8 cellular contexts compared by ENCODE assay signal in the genomic region with DNA sequence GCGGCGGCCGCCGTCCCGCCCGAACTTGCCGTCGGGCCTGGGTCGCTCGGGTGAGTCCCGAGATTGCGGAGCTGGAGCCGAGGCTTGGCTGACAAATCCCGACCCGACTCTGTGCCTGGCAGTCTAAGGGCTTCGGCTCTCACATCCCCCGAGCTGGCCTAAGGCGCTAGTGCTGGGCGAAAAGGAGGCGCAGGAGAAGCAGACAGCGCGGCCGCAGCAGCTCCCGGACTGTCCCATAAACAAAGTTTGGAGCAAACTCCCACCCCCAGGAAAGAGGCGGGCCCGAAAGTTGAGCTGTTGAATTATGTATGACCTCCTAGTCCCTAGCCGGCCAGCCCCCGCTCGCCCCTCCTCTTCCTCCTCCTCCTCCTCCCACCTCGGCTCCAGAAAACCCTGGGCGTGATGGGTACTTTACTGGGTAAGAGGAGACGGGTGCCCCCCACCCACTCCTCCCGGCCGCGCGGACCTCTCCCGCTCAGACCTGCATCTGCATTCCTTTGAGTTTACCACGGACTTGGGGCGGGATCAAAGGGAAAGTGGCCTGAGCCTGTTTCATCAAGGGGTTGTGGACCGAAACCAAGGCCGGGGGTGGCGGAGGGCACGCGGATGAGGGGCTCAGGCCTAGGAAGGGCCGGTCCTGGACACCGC. TPM values are rescaled to one million over a fixed set of nuclear protein-coding genes. Genes with fewer than 3 reads are reported as not detected.
DNase-seq lines count a peak whose midpoint lies in the region; ATAC-seq, FAIRE-seq and TF ChIP-seq lines count a peak whose summit lies in the region.

A gene (minus strand): TSS at position 230 of the 648 bp plus-strand sequence. CDS start 719 bp downstream, outside the sequence.

- H3K27me3 ChIP-seq in ectodermal cell (ENCODE audit: control insufficient read depth, insufficient read depth, low read length, poor library complexity, severe bottlenecking) (peaks cover 20% of the 10 kb centered on the region), HepG2 (ENCODE audit: control insufficient read depth in 1 of 2, insufficient read depth in 2 of 2, low read length in 2 of 2) (no peaks in the 10 kb centered on the region; a peak in 1 of 5 replicates)

- TF ChIP-seq CTCF in GM10266 (IDR thresholded peaks at IDR 0.05; ENCODE audit: control insufficient read depth, insufficient read depth, low read depth, missing control alignments), result no peak
- no peak for TF ChIP-seq CTCF in WI38 (IDR thresholded peaks at IDR 0.05; ENCODE audit: low read depth, low read length)
- TF ChIP-seq CTCF in HepG2 (CRISPR knock-in tag; IDR thresholded peaks at IDR 0.05), result no peak

- H4K20me1 ChIP-seq in HepG2 (ENCODE audit: insufficient read depth, low read length), result peaks cover 24% of the 10 kb centered on the region

- CTCF ChIA-PET in HepG2 (lab: Yijun Ruan, JAX; ENCODE audit: low intra/inter-chr PET ratio, low total read pairs), result interaction anchor here (1.2 kb wide), 1 partner anchor 89 kb away, joined by 4 read pairs; no protein-coding TSS in a partner anchor

- in situ Hi-C loops in HepG2 (cut with HindIII; ENCODE audit: extremely low pct_ligation_motif_present, low pct_unique_long_range_greater_than_20kb), result no loop called here

- no peaks in the 10 kb centered on the region for H3K9me3 ChIP-seq in ectodermal cell (ENCODE audit: control insufficient read depth, low read length)
- no peaks in the 10 kb centered on the region for H3K9me3 ChIP-seq in HepG2 (ENCODE audit: low read length)

- peak; percentile 81 to 89 for TF ChIP-seq POLR2A in HepG2 (IDR thresholded peaks at IDR 0.05; ENCODE audit: insufficient read depth in 1 of 2, low read depth in 2 of 2, low read length in 2 of 2)

- intact Hi-C loops in HepG2 (cut with micrococcal nuclease; ENCODE audit: unreplicated experiment), result loop anchor here (1.0 to 5.0 kb wide), 4 partner anchors 51 to 94 kb away; a partner anchor contains a TSS

- H3K27ac ChIP-seq in ectodermal cell (ENCODE audit: insufficient read depth, low read depth, low read length, poor library complexity, severe bottlenecking), result peak within 1 kb of the TSS; percentile 96
- H3K27ac ChIP-seq in HepG2 (ENCODE audit: extremely low read length, insufficient read depth, low read length), result peak within 1 kb of the TSS; percentile 79

- peak within 1 kb of the TSS; percentile 88 for H3K4me2 ChIP-seq in HepG2 (ENCODE audit: low read depth, low read length)

- ATAC-seq in GM21825 (IDR thresholded peaks at IDR 0.05; ENCODE audit: unreplicated experiment), result peak; percentile 63
- ATAC-seq in HepG2, result peak; percentile 81

- H3K36me3 ChIP-seq in ectodermal cell (ENCODE audit: control insufficient read depth, insufficient read depth, low read length), result peaks cover 4% of the 10 kb centered on the region
- H3K36me3 ChIP-seq in HepG2 (replicated peaks in 1 of 2; ENCODE audit: control insufficient read depth in 1 of 2, insufficient read depth in 2 of 2, low read length in 2 of 2), result peaks cover 0 to 10% of the 10 kb centered on the region in 2 experiments; a peak in 2 of 5 replicates

- H3K4me1 ChIP-seq in ectodermal cell (ENCODE audit: control insufficient read depth, insufficient read depth, low read length), result peaks cover 13% of the 10 kb centered on the region
- peaks cover 59% of the 10 kb centered on the region for H3K4me1 ChIP-seq in HepG2 (ENCODE audit: insufficient read depth, low read length)

- POLR2A ChIA-PET in HepG2 (lab: Yijun Ruan, JAX), result interaction anchor here (0.7 to 4.8 kb wide), 25 partner anchors 11 to 1056 kb away, joined by 3 to 59 read pairs (median 4); a partner anchor contains a TSS

- peak; percentile 66 for FAIRE-seq in HepG2 (lab: Jason Lieb, UNC)

- H3K9ac ChIP-seq in HepG2 (ENCODE audit: insufficient read depth, low read depth, low read length), result peak within 1 kb of the TSS; percentile 90

- WGBS in ectodermal cell, 2 experiments, result 0 to 1% methylated on average over 46 of the region's 46 CpGs
- WGBS in HepG2 (ENCODE audit: low lambda C conversion rate), result 0% methylated on average over 12 of the region's 46 CpGs

- DNase-seq in GM10266 (ENCODE audit: extremely low spot score), result peak; percentile 83
- peak; percentile 93 for DNase-seq in HepG2 (ENCODE audit: low spot score)
- peak; percentile 11 for DNase-seq in stimulated activated CD4-positive, alpha-beta T cell treated with anti-CD3 and anti-CD28 coated beads, Interleukin-4, amount 100 ng/mL, for 24 hours
- no peak for DNase-seq in NCI-H1417 (lab: John Stamatoyannopoulos, UW)

- no peak within 1 kb of the TSS for H2AFZ ChIP-seq in HepG2 (ENCODE audit: low read length)

- TF ChIP-seq EP300 in Ishikawa (IDR thresholded peaks at IDR 0.05; ENCODE audit: borderline replicate concordance) (no peak), HepG2 (IDR thresholded peaks at IDR 0.05; ENCODE audit: low read depth in 2 of 2, low read length in 2 of 2) (peak in 1 of 2 experiments; percentile 4; a peak in 1 of 4 replicates), HepG2 (CRISPR knock-in tag; IDR thresholded peaks at IDR 0.05; ENCODE audit: borderline replicate concordance) (no peak; the same call in 1 of the 2 replicates)

- TF ChIP-seq RAD21 in Ishikawa (IDR thresholded peaks at IDR 0.05; ENCODE audit: low read depth), result no peak
- TF ChIP-seq RAD21 in HepG2 (CRISPR knock-in tag; IDR thresholded peaks at IDR 0.05), result peak; percentile 28; the same call in 1 of the 2 replicates

- H3K4me3 ChIP-seq in WI38 (ENCODE audit: low read depth, low read length) (peak within 1 kb of the TSS; percentile 92), ectodermal cell (ENCODE audit: insufficient read depth, low read depth, low read length) (peak within 1 kb of the TSS; percentile 79), HepG2 (replicated peaks in 1 of 3; ENCODE audit: insufficient read depth in 1 of 3, low read depth in 2 of 3, low read length in 3 of 3) (peak within 1 kb of the TSS; percentile 92 to 94 (median 93))

- H3K79me2 ChIP-seq in HepG2 (ENCODE audit: insufficient read depth, low read length), result peaks cover 51% of the 10 kb centered on the region

- BruUV-seq in HepG2 (replicated peaks; lab: Mats Ljungman, UMichigan), result no TSS peak

TF ChIP-seq in Ishikawa, 13 proteins besides CTCF, POLR2A, EP300 and RAD21 (continues in another document):
- TF ChIP-seq, protein P1, sequence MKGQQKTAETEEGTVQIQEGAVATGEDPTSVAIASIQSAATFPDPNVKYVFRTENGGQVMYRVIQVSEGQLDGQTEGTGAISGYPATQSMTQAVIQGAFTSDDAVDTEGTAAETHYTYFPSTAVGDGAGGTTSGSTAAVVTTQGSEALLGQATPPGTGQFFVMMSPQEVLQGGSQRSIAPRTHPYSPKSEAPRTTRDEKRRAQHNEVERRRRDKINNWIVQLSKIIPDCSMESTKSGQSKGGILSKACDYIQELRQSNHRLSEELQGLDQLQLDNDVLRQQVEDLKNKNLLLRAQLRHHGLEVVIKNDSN (IDR thresholded peaks at IDR 0.05), result no peak
- TF ChIP-seq EGR1 (IDR thresholded peaks at IDR 0.05) (peak; percentile 66), TAF1 (IDR thresholded peaks at IDR 0.05; ENCODE audit: low read depth) (peak; percentile 76), YY1 (IDR thresholded peaks at IDR 0.05; ENCODE audit: low read depth) (no peak; the same call in 1 of the 2 replicates)

TF ChIP-seq in HepG2, 621 proteins besides CTCF, POLR2A, EP300 and RAD21 (continues in another document):
- TF ChIP-seq NR2C2 (CRISPR knock-in tag; IDR thresholded peaks at IDR 0.05; ENCODE audit: borderline replicate concordance) (0 out of 2 replicates have a peak, but pooled peaks have one; percentile 34), FIP1L1 (IDR thresholded peaks at IDR 0.05; ENCODE audit: borderline replicate concordance, insufficient read depth, low read depth, low read length) (no peak)
- TF ChIP-seq, protein P2, sequence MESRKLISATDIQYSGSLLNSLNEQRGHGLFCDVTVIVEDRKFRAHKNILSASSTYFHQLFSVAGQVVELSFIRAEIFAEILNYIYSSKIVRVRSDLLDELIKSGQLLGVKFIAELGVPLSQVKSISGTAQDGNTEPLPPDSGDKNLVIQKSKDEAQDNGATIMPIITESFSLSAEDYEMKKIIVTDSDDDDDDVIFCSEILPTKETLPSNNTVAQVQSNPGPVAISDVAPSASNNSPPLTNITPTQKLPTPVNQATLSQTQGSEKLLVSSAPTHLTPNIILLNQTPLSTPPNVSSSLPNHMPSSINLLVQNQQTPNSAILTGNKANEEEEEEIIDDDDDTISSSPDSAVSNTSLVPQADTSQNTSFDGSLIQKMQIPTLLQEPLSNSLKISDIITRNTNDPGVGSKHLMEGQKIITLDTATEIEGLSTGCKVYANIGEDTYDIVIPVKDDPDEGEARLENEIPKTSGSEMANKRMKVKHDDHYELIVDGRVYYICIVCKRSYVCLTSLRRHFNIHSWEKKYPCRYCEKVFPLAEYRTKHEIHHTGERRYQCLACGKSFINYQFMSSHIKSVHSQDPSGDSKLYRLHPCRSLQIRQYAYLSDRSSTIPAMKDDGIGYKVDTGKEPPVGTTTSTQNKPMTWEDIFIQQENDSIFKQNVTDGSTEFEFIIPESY (CRISPR knock-in tag; IDR thresholded peaks at IDR 0.05), result no peak

RNA-seq across cellular contexts. Expression of the gene that starts here (rescaled TPM):
- 23.5 TPM for polyA plus RNA-seq in ectodermal cell (2013, experiment 1 of 4)
- 20.1 TPM for polyA plus RNA-seq in ectodermal cell (2013, experiment 2 of 4)
- polyA plus RNA-seq in ectodermal cell (2013, experiment 3 of 4), result 24.4 TPM
- polyA plus RNA-seq in ectodermal cell (2013, experiment 4 of 4), result 29.1 TPM
- 19.7 and 27.0 TPM in 2 replicates for total RNA-seq in HepG2 (2016; rRNA removed; fragmentation: Illumina TruSeq; extraction: Trizol)
- 3.0 and 4.5 TPM in 2 replicates for total RNA-seq in HepG2 (2016; cell fraction: cytosol; rRNA removed; fragmentation: Illumina TruSeq; extraction: Trizol; ENCODE audit: low read depth)
- 18.2 and 25.1 TPM in 2 replicates for total RNA-seq in HepG2 (2016; cell fraction: insoluble cytoplasmic fraction; rRNA removed; fragmentation: Illumina TruSeq; extraction: Trizol)
- total RNA-seq in HepG2 (2016; cell fraction: membrane; rRNA removed; fragmentation: Illumina TruSeq; extraction: Trizol), result 11.0 and 11.7 TPM in 2 replicates
- total RNA-seq in HepG2 (2016; cell fraction: nucleus; rRNA removed; fragmentation: Illumina TruSeq; extraction: Trizol), result 22.2 and 23.3 TPM in 2 replicates
- 105 and 139 TPM in 2 replicates for polyA plus RNA-seq in HepG2 (2011; rRNA removed)
- 87.9 and 94.0 TPM in 2 replicates for polyA plus RNA-seq in HepG2 (2011; cell fraction: cytosol; rRNA removed)
- 104 and 133 TPM in 2 replicates for polyA plus RNA-seq in HepG2 (2011; cell fraction: nucleus; rRNA removed)
- polyA plus RNA-seq in HepG2 (2012), result 75.0 and 83.3 TPM in 2 replicates
- polyA plus RNA-seq in HepG2 (2016; cell fraction: cytosol; fragmentation: Illumina TruSeq; extraction: Trizol; ENCODE audit: low read depth), result 5.5 and 5.7 TPM in 2 replicates
- 54.5 and 55.7 TPM in 2 replicates for polyA plus RNA-seq in HepG2 (2016; cell fraction: insoluble cytoplasmic fraction; fragmentation: Illumina TruSeq; extraction: Trizol; ENCODE audit: low read depth)
- 11.1 and 12.3 TPM in 2 replicates for polyA plus RNA-seq in HepG2 (2016; cell fraction: membrane; fragmentation: Illumina TruSeq; extraction: Trizol; ENCODE audit: low read depth)
- polyA plus RNA-seq in HepG2 (2016; cell fraction: nucleus; fragmentation: Illumina TruSeq; extraction: Trizol; ENCODE audit: insufficient read depth, low read depth), result 38.7 and 40.5 TPM in 2 replicates
- polyA minus RNA-seq in HepG2 (2011; rRNA and poly(A)+ RNA removed; ENCODE audit: low replicate concordance), result 71.2 and 129 TPM in 2 replicates
- 90.2 and 115 TPM in 2 replicates for polyA minus RNA-seq in HepG2 (2011; cell fraction: cytosol; rRNA and poly(A)+ RNA removed)
- 131 and 167 TPM in 2 replicates for polyA minus RNA-seq in HepG2 (2011; cell fraction: nucleus; rRNA and poly(A)+ RNA removed)

Comparison
In these comparisons a context has a peak if more than half of its experiments do, and no peak if none do; other contexts are left out.
1. DNase-seq: peak in GM10266 (single experiment), HepG2 (single experiment) and stimulated activated CD4-positive, alpha-beta T cell treated with anti-CD3 and anti-CD28 coated beads, Interleukin-4, amount 100 ng/mL, for 24 hours (single experiment); none in NCI-H1417 (0 of 3).
2. Peak in every context shown above with its lines, with median percentiles within 50 percentile points of each other: H3K4me3 ChIP-seq.